Comparison of ENCODE assay signal across 25 cellular contexts in the genomic region with DNA sequence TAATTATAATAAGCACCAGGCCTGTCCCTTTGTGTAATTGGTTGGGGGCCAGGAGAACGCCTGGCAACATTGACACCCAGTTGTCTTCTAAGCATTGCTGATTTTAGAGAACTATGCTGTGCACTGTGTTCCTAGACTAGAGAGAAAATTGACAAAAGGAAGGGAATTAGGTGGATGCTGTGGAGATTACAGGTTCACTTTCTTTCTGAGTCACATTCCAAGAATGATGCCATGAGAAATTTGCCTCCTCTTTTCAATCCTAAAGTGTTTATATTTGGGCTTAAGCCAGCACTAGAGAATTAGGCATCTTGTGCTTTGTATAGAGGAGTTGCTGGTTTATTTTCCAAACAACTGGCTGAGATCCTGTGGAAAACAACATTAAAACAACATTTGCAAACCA.
"Had no signal": no experiment of that assay in that cellular context is flagged by ENCODE, and none has a peak within 500 bp of the region (broad histone marks: within the 10 kb centered on the region; RNA-seq: fewer than 3 reads in every experiment).

No MANE protein-coding gene starts in this region.

- H3K4me3 ChIP-seq: body of pancreas, lung, sigmoid colon, thoracic aorta, upper lobe of left lung had no signal

- H3K4me1 ChIP-seq: body of pancreas, foreskin keratinocyte, sigmoid colon, upper lobe of left lung had no signal

- H3K9me3 ChIP-seq: body of pancreas, sigmoid colon, thoracic aorta, upper lobe of left lung had no signal

- H3K4me3 Mint-ChIP-seq: activated CD4-positive, alpha-beta memory T cell treated with anti-CD3 and anti-CD28 coated beads for 36 hours; activated naive CD4-positive, alpha-beta T cell treated with anti-CD3 and anti-CD28 coated beads for 36 hours; activated naive CD8-positive, alpha-beta T cell treated with anti-CD3 and anti-CD28 coated beads, Interleukin-2, amount 10 ng/mL, durations not matched to agents 7 days and 5 days; activated T-cell treated with anti-CD3 and anti-CD28 coated beads, Interleukin-2, amount 50 U/mL, for 72 hours; immature natural killer cell; naive B cell; neural crest cell; stimulated activated naive B cell treated with anti-CD40 and anti-IgM and Interleukin-4, amounts not matched to agents 10 μg/mL and 1 μg/mL and 100 μg/mL, for 72 hours; T-helper 1 cell treated with Interleukin-12 subunit alpha and Interleukin-12 subunit beta and Interleukin-4 antibody, amounts not matched to agents 30 μg/mL and 1 μg/mL, for 36 hours had no signal

- H3K9me3 Mint-ChIP-seq: activated CD4-positive, alpha-beta memory T cell treated with anti-CD3 and anti-CD28 coated beads for 36 hours; activated naive CD4-positive, alpha-beta T cell treated with anti-CD3 and anti-CD28 coated beads for 36 hours; activated naive CD8-positive, alpha-beta T cell treated with anti-CD3 and anti-CD28 coated beads, Interleukin-2, amount 10 ng/mL, durations not matched to agents 7 days and 5 days; activated T-cell treated with anti-CD3 and anti-CD28 coated beads, Interleukin-2, amount 50 U/mL, for 72 hours; stimulated activated naive B cell treated with anti-CD40 and anti-IgM and Interleukin-4, amounts not matched to agents 10 μg/mL and 1 μg/mL and 100 μg/mL, for 72 hours; T-helper 1 cell treated with Interleukin-12 subunit alpha and Interleukin-12 subunit beta and Interleukin-4 antibody, amounts not matched to agents 30 μg/mL and 1 μg/mL, for 36 hours had no signal

- H3K27ac Mint-ChIP-seq: activated CD4-positive, alpha-beta memory T cell treated with anti-CD3 and anti-CD28 coated beads for 36 hours; activated naive CD4-positive, alpha-beta T cell treated with anti-CD3 and anti-CD28 coated beads for 36 hours; activated naive CD8-positive, alpha-beta T cell treated with anti-CD3 and anti-CD28 coated beads, Interleukin-2, amount 10 ng/mL, durations not matched to agents 7 days and 5 days; activated T-cell treated with anti-CD3 and anti-CD28 coated beads, Interleukin-2, amount 50 U/mL, for 72 hours; immature natural killer cell; naive B cell; stimulated activated naive B cell treated with anti-CD40 and anti-IgM and Interleukin-4, amounts not matched to agents 10 μg/mL and 1 μg/mL and 100 μg/mL, for 72 hours; T-helper 1 cell treated with Interleukin-12 subunit alpha and Interleukin-12 subunit beta and Interleukin-4 antibody, amounts not matched to agents 30 μg/mL and 1 μg/mL, for 36 hours had no signal

- H3K27me3 Mint-ChIP-seq: activated naive CD8-positive, alpha-beta T cell treated with anti-CD3 and anti-CD28 coated beads, Interleukin-2, amount 10 ng/mL, durations not matched to agents 7 days and 5 days had no signal

- H3K27me3 ChIP-seq: body of pancreas, foreskin keratinocyte, sigmoid colon, upper lobe of left lung had no signal

- H3K27ac ChIP-seq: body of pancreas, foreskin keratinocyte, sigmoid colon, thoracic aorta, upper lobe of left lung had no signal

- ATAC-seq: activated T-cell treated with anti-CD3 and anti-CD28 coated beads, Interleukin-2, amount 50 U/mL, for 72 hours; body of pancreas; foreskin keratinocyte; left lobe of liver; stimulated activated naive B cell treated with anti-CD40 and anti-IgM and Interleukin-4, amounts not matched to agents 10 μg/mL and 1 μg/mL and 100 μg/mL, for 72 hours had no signal

- H3K36me3 Mint-ChIP-seq: activated CD4-positive, alpha-beta memory T cell treated with anti-CD3 and anti-CD28 coated beads for 36 hours; activated naive CD8-positive, alpha-beta T cell treated with anti-CD3 and anti-CD28 coated beads, Interleukin-2, amount 10 ng/mL, durations not matched to agents 7 days and 5 days; immature natural killer cell; naive B cell; stimulated activated naive B cell treated with anti-CD40 and anti-IgM and Interleukin-4, amounts not matched to agents 10 μg/mL and 1 μg/mL and 100 μg/mL, for 72 hours had no signal

- H3K36me3 ChIP-seq: sigmoid colon, thoracic aorta, upper lobe of left lung had no signal

- DNase-seq: activated CD4-positive, alpha-beta memory T cell treated with anti-CD3 and anti-CD28 coated beads for 36 hours; activated CD4-positive, alpha-beta T cell treated with anti-CD3 and anti-CD28 coated beads for 4 hours; activated CD4-positive, CD25-positive, alpha-beta regulatory T cell; activated effector memory CD4-positive, alpha-beta T cell treated with Interleukin-2 at 50 U/mL for 16 hours; activated naive CD4-positive, alpha-beta T cell treated with anti-CD3 and anti-CD28 coated beads for 36 hours; activated naive CD8-positive, alpha-beta T cell treated with anti-CD3 and anti-CD28 coated beads, Interleukin-2, amount 10 ng/mL, durations not matched to agents 7 days and 5 days; activated T-cell treated with anti-CD3 and anti-CD28 coated beads, Interleukin-2, amount 50 U/mL, for 72 hours; body of pancreas; dermis blood vessel endothelial cell; effector CD8-positive, alpha-beta T cell; erythroblast; foreskin keratinocyte; immature natural killer cell; naive B cell; retina; sigmoid colon; stimulated activated CD4-positive, alpha-beta T cell treated with anti-CD3 and anti-CD28 coated beads, Interleukin-2, amount 100 ng/mL, for 48 hours; stimulated activated CD8-positive, alpha-beta memory T cell treated with anti-CD3 and anti-CD28 coated beads, Interleukin-4, amount 100 ng/mL, for 48 hours; stimulated activated naive B cell treated with anti-CD40 and anti-IgM and Interleukin-4, amounts not matched to agents 10 μg/mL and 1 μg/mL and 100 μg/mL, for 72 hours; upper lobe of left lung had no signal

- H3K4me1 Mint-ChIP-seq: activated naive CD8-positive, alpha-beta T cell treated with anti-CD3 and anti-CD28 coated beads, Interleukin-2, amount 10 ng/mL, durations not matched to agents 7 days and 5 days; immature natural killer cell had no signal
